ENCODE assay signal across 10 cellular contexts in the genomic region with DNA sequence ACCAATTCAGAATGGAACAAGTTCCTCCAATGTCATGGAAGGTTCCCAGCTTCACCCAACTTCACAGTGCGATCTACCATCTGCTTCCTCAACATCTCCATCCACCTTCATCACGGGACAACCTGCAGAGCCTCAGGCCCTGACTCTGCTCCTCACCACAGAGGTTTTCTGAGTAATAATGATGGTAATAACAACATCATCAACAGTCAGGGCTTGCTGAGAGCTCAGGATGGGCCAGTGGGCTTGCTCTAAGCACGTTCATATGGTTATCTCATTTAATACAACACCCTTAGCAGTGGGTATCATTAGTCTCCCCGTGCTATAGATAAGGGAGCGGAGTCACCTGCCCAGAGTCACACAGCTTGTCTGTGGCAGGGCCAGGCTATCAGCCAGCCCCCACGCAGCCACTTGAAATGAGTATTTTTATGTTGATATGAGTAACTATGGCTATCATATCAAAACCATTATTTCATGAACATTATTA. TPM values are rescaled to one million over a fixed set of nuclear protein-coding genes. Genes with fewer than 3 reads are reported as not detected.
DNase-seq lines count a peak whose midpoint lies in the region; ATAC-seq and TF ChIP-seq lines count a peak whose summit lies in the region.
"Had no signal": no experiment of that assay in that cellular context is flagged by ENCODE, and none has a peak within 500 bp of the region (broad histone marks: within the 10 kb centered on the region; RNA-seq: fewer than 3 reads in every experiment).

No MANE protein-coding gene starts in this region.

- ATAC-seq in GM21360 (IDR thresholded peaks at IDR 0.05; ENCODE audit: unreplicated experiment) (peak; percentile 6), HG03354 (IDR thresholded peaks at IDR 0.05; ENCODE audit: poor library complexity, severe bottlenecking, unreplicated experiment) (peak; percentile 25), left colon (no peak), GM19035 (IDR thresholded peaks at IDR 0.05; ENCODE audit: unreplicated experiment) (no peak)
- ATAC-seq: GM23338 had no signal

- TF ChIP-seq CTCF in GM10266 (IDR thresholded peaks at IDR 0.05; ENCODE audit: control insufficient read depth, insufficient read depth, low read depth, missing control alignments) = no peak

- intact Hi-C loops in left colon (cut with DNase I, micrococcal nuclease) = no loop called here

- DNase-seq in GM10266 (ENCODE audit: extremely low spot score) = peak; percentile 59
- peak; percentile 73 to 92 for DNase-seq in erythroblast (lab: John Stamatoyannopoulos, UW)
- no peak for DNase-seq in left colon
- no peak for DNase-seq in DMS153 (lab: John Stamatoyannopoulos, UW)
- DNase-seq in NCI-H1092 treated with DMSO at 0.1 percent for 48 hours (lab: John Stamatoyannopoulos, UW) = no peak
- DNase-seq: upper lobe of left lung had no signal

- TF ChIP-seq POLR2A in erythroblast (IDR thresholded peaks at IDR 0.05; ENCODE audit: low read length) = no peak

RNA-seq across cellular contexts. Expression of a gene that starts 38.6 kb away (rescaled TPM):
- 10 to 100 TPM in 1 of 2 donors, 1 to 10 TPM in 1; 6.2 to 11.8 TPM for total RNA-seq in left colon

Comparison
In these comparisons a context has a peak if more than half of its experiments do, and no peak if none do; other contexts are left out.
1. DNase-seq: peak in GM10266 (single experiment) and erythroblast (2 of 2); none in left colon (0 of 2), DMS153 (single experiment) and NCI-H1092 treated with DMSO at 0.1 percent for 48 hours (single experiment).
2. ATAC-seq: peak in GM21360 (single experiment) and HG03354 (single experiment); none in left colon (single experiment) and GM19035 (single experiment).